In genomic region chr6:157025459-157025858, GRCh38 we compare ENCODE assay signal across 1 cellular context.
TF ChIP-seq lines count a peak whose summit lies in the region.

No MANE protein-coding gene starts in this region.

TF ChIP-seq in K562, 482 proteins besides CTCF, POLR2A, EP300 and RAD21 (continued from another document and continues in another):
- TF ChIP-seq ZNF280B (CRISPR knock-in tag; IDR thresholded peaks at IDR 0.05) (no peak), PKNOX1 (IDR thresholded peaks at IDR 0.05) (no peak), ELF2 (CRISPR knock-in tag; IDR thresholded peaks at IDR 0.05) (no peak), STAT6 (CRISPR knock-in tag; IDR thresholded peaks at IDR 0.05) (no peak), CC2D1A (IDR thresholded peaks at IDR 0.05) (peak; percentile 60), FOXO4 (CRISPR knock-in tag; IDR thresholded peaks at IDR 0.05) (no peak), SAFB2 (IDR thresholded peaks at IDR 0.05; ENCODE audit: borderline replicate concordance, low read depth, low read length, severe bottlenecking) (no peak), ARNT (IDR thresholded peaks at IDR 0.05) (0 out of 4 replicates have a peak, but pooled peaks of 1 of the 2 experiments have one; percentile 31), TSHZ1 (CRISPR knock-in tag; IDR thresholded peaks at IDR 0.05) (no peak), NFATC3 (IDR thresholded peaks at IDR 0.05) (no peak), ATF3 (IDR thresholded peaks at IDR 0.05) (peak; percentile 24; the same call in 1 of the 2 replicates), ATF3 (CRISPR knock-in tag; conservative IDR thresholded peaks at IDR 0.05) (no peak), CHD1 (IDR thresholded peaks at IDR 0.05; ENCODE audit: low read length) (no peak), ZNF324 (CRISPR knock-in tag; IDR thresholded peaks at IDR 0.05) (no peak), NFE2L1 (tag; IDR thresholded peaks at IDR 0.05; ENCODE audit: borderline replicate concordance, low read depth) (no peak), CBX5 (IDR thresholded peaks at IDR 0.05; ENCODE audit: borderline replicate concordance, low read depth) (peak; percentile 75; the same call in 1 of the 2 replicates), ZKSCAN8 (CRISPR knock-in tag; IDR thresholded peaks at IDR 0.05) (no peak), HMG20A (CRISPR knock-in tag; conservative IDR thresholded peaks at IDR 0.05) (no peak), ZNF175 (CRISPR knock-in tag; IDR thresholded peaks at IDR 0.05; ENCODE audit: low read depth) (no peak), LEF1 (IDR thresholded peaks at IDR 0.05) (0 out of 2 replicates have a peak, but pooled peaks have one; percentile 30), CHAMP1 (IDR thresholded peaks at IDR 0.05) (peak; percentile 87; the same call in 1 of the 2 replicates), HNRNPK (IDR thresholded peaks at IDR 0.05; ENCODE audit: low read depth, low read length, poor library complexity, severe bottlenecking) (no peak), EHMT2 (IDR thresholded peaks at IDR 0.05) (peak; percentile 42; the same call in 1 of the 2 replicates), UBTF (IDR thresholded peaks at IDR 0.05; ENCODE audit: borderline replicate concordance in 1 of 2, low read depth in 2 of 2, low read length in 2 of 2) (no peak), BRF1 (IDR thresholded peaks at IDR 0.05; ENCODE audit: borderline replicate concordance, extremely low read depth, insufficient read length) (no peak), FOXA3 (CRISPR knock-in tag; conservative IDR thresholded peaks at IDR 0.05 in 1 of 2, IDR thresholded peaks at IDR 0.05 in 1 of 2) (peak; percentile 80 to 83), ZNF280A (IDR thresholded peaks at IDR 0.05; ENCODE audit: low read depth, partially characterized antibody) (peak; percentile 86), TRIM28 (IDR thresholded peaks at IDR 0.05) (peak; percentile 95), MCM3 (IDR thresholded peaks at IDR 0.05) (no peak), SMARCB1 (IDR thresholded peaks at IDR 0.05; ENCODE audit: insufficient read length, low read depth) (no peak), ELF1 (tag; IDR thresholded peaks at IDR 0.05) (no peak), HINFP (tag; conservative IDR thresholded peaks at IDR 0.05; ENCODE audit: low read depth) (no peak), TFE3 (CRISPR knock-in tag; IDR thresholded peaks at IDR 0.05) (no peak), ELK1 (CRISPR knock-in tag; IDR thresholded peaks at IDR 0.05) (no peak), CBX1 (IDR thresholded peaks at IDR 0.05; ENCODE audit: low read depth) (0 out of 2 replicates have a peak, but pooled peaks have one; percentile 45)
